In genomic region chr17:78954684-78955083, GRCh38 we compare ENCODE assay signal across 25 cellular contexts. TPM values are rescaled to one million over a fixed set of nuclear protein-coding genes. Genes with fewer than 3 reads are reported as not detected.
"Had no signal": no experiment of that assay in that cellular context is flagged by ENCODE, and none has a peak within 500 bp of the region (broad histone marks: within the 10 kb centered on the region; RNA-seq: fewer than 3 reads in every experiment).

No MANE protein-coding gene starts in this region.

- H3K36me3 ChIP-seq: left ventricle myocardium inferior, right atrium auricular region, thoracic aorta, uterus had no signal

- H3K36me3 Mint-ChIP-seq: activated naive CD4-positive, alpha-beta T cell treated with anti-CD3 and anti-CD28 coated beads, Interleukin-2, amount 10 ng/mL, durations not matched to agents 7 days and 5 days; natural killer cell; type B pancreatic cell had no signal

- ATAC-seq: natural killer cell, T-cell had no signal

- DNase-seq: activated CD4-positive, alpha-beta T cell treated with anti-CD3 and anti-CD28 coated beads, Interleukin-2, amount 10 ng/mL, durations not matched to agents 24 days and 14 days; activated gamma-delta T cell; activated naive CD4-positive, alpha-beta T cell treated with anti-CD3 and anti-CD28 coated beads, Interleukin-2, amount 10 ng/mL, durations not matched to agents 7 days and 5 days; effector CD8-positive, alpha-beta T cell; left ventricle myocardium inferior; mesendoderm; natural killer cell; stimulated activated CD4-positive, alpha-beta T cell treated with anti-CD3 and anti-CD28 coated beads, Interleukin-1b, Interleukin-23, amount 100 ng/mL, for 48 hours; stimulated activated CD4-positive, alpha-beta T cell treated with anti-CD3 and anti-CD28 coated beads, Interleukin-4, amount 100 ng/mL, for 4 hours; stimulated activated CD8-positive, alpha-beta memory T cell treated with anti-CD3 and anti-CD28 coated beads, Interleukin-4, amount 100 ng/mL, for 48 hours; stimulated activated naive CD4-positive, alpha-beta T cell; T-cell; uterus had no signal

- H3K4me1 Mint-ChIP-seq: activated naive CD4-positive, alpha-beta T cell treated with anti-CD3 and anti-CD28 coated beads, Interleukin-2, amount 10 ng/mL, durations not matched to agents 7 days and 5 days; natural killer cell; T-cell had no signal

- H3K4me2 ChIP-seq: smooth muscle cell had no signal

- H3K27me3 ChIP-seq: right atrium auricular region, uterus had no signal

- H3K27ac ChIP-seq: left ventricle myocardium inferior, right atrium auricular region, thoracic aorta, VCaP had no signal

- FAIRE-seq: colon, frontal cortex, islet of Langerhans, TTC549 had no signal

- H3K4me3 ChIP-seq: left ventricle myocardium inferior, lung, right atrium auricular region, smooth muscle cell, thoracic aorta, uterus had no signal

- H3K27ac Mint-ChIP-seq: activated CD4-positive, alpha-beta T cell treated with anti-CD3 and anti-CD28 coated beads, Interleukin-2, amount 10 ng/mL, durations not matched to agents 24 days and 14 days; activated naive CD4-positive, alpha-beta T cell treated with anti-CD3 and anti-CD28 coated beads, Interleukin-2, amount 10 ng/mL, durations not matched to agents 7 days and 5 days; activated T-helper 1 cell treated with anti-CD3 and anti-CD28 coated beads, Interleukin-12 subunit alpha, Interleukin-12 subunit beta, Interleukin-2, Interleukin-4 antibody, amounts not matched to agents 30 ng/mL and 10 ng/mL and 1 ng/mL, durations not matched to agents 14 hours and 24 hours and 36 hours; natural killer cell; T-cell; T-helper 2 cell treated with Interferon-gamma antibody and Interleukin-4, amounts not matched to agents 5 μg/mL and 100 μg/mL, for 36 hours; type B pancreatic cell had no signal

- H3K4me3 Mint-ChIP-seq: activated CD4-positive, alpha-beta T cell treated with anti-CD3 and anti-CD28 coated beads, Interleukin-2, amount 10 ng/mL, durations not matched to agents 24 days and 14 days; activated naive CD4-positive, alpha-beta T cell treated with anti-CD3 and anti-CD28 coated beads, Interleukin-2, amount 10 ng/mL, durations not matched to agents 7 days and 5 days; activated T-helper 1 cell treated with anti-CD3 and anti-CD28 coated beads, Interleukin-12 subunit alpha, Interleukin-12 subunit beta, Interleukin-2, Interleukin-4 antibody, amounts not matched to agents 30 ng/mL and 10 ng/mL and 1 ng/mL, durations not matched to agents 14 hours and 24 hours and 36 hours; natural killer cell; T-cell; T-helper 2 cell treated with Interferon-gamma antibody and Interleukin-4, amounts not matched to agents 5 μg/mL and 100 μg/mL, for 36 hours; type B pancreatic cell had no signal

- H3K9me3 Mint-ChIP-seq: natural killer cell had no signal

RNA-seq across cellular contexts. Expression of gene CEP295NL, which starts 51.7 kb away (rescaled TPM):
- total RNA-seq: activated T-helper 1 cell treated with anti-CD3 and anti-CD28 coated beads, Interleukin-12 subunit alpha, Interleukin-12 subunit beta, Interleukin-2, Interleukin-4 antibody, amounts not matched to agents 30 ng/mL and 10 ng/mL and 1 ng/mL, durations not matched to agents 14 hours and 24 hours and 36 hours had no signal
- polyA plus RNA-seq: smooth muscle cell had no signal
